ENCODE assay signal across 2 cellular contexts in genomic region chr16:67459858-67460144, GRCh38.
TF ChIP-seq lines count a peak whose summit lies in the region.

No MANE protein-coding gene starts in this region.

TF ChIP-seq in SK-N-SH, 30 proteins besides CTCF, POLR2A, EP300 and RAD21:
- TF ChIP-seq MXI1 (IDR thresholded peaks at IDR 0.05; ENCODE audit: low read depth, low read length) (no peak), REST (IDR thresholded peaks at IDR 0.05; ENCODE audit: low read depth, low read length) (no peak)

TF ChIP-seq in SK-N-SH treated with all-trans-retinoic acid at 6 μM for 48 hours, 23 proteins besides CTCF, POLR2A, EP300 and RAD21:
- TF ChIP-seq GLIS3 (CRISPR knock-in tag; IDR thresholded peaks at IDR 0.05) (no peak), ZFP30 (CRISPR knock-in tag; IDR thresholded peaks at IDR 0.05) (no peak), ESRRG (CRISPR knock-in tag; IDR thresholded peaks at IDR 0.05) (no peak), SNAI2 (CRISPR knock-in tag; IDR thresholded peaks at IDR 0.05) (no peak), PATZ1 (CRISPR knock-in tag; IDR thresholded peaks at IDR 0.05; ENCODE audit: borderline replicate concordance) (no peak), ARNTL (CRISPR knock-in tag; IDR thresholded peaks at IDR 0.05; ENCODE audit: borderline replicate concordance, low read depth) (no peak), POU6F1 (CRISPR knock-in tag; IDR thresholded peaks at IDR 0.05; ENCODE audit: borderline replicate concordance, low read depth) (no peak), RARB (CRISPR knock-in tag; IDR thresholded peaks at IDR 0.05) (no peak), TCF4 (CRISPR knock-in tag; IDR thresholded peaks at IDR 0.05; ENCODE audit: borderline replicate concordance) (no peak), PPARA (CRISPR knock-in tag; IDR thresholded peaks at IDR 0.05; ENCODE audit: borderline replicate concordance) (no peak), ISL1 (CRISPR knock-in tag; IDR thresholded peaks at IDR 0.05) (no peak), TOX (CRISPR knock-in tag; IDR thresholded peaks at IDR 0.05; ENCODE audit: borderline replicate concordance) (no peak), CSRNP3 (CRISPR knock-in tag; IDR thresholded peaks at IDR 0.05) (no peak), ZNF8 (CRISPR knock-in tag; IDR thresholded peaks at IDR 0.05) (no peak), CREB5 (CRISPR knock-in tag; IDR thresholded peaks at IDR 0.05; ENCODE audit: low read depth) (no peak), OSR1 (CRISPR knock-in tag; IDR thresholded peaks at IDR 0.05) (no peak)
TF ChIP-seq in SK-N-SH treated with all-trans-retinoic acid at 6 μM for 48 hours: peak in this region for 0.
